9 cellular contexts compared by ENCODE assay signal in genomic region chr19:6947745-6948144, GRCh38.
DNase-seq lines count a peak whose midpoint lies in the region; ATAC-seq and TF ChIP-seq lines count a peak whose summit lies in the region.
"Had no signal": no experiment of that assay in that cellular context is flagged by ENCODE, and none has a peak within 500 bp of the region (broad histone marks: within the 10 kb centered on the region; RNA-seq: fewer than 3 reads in every experiment).

No MANE protein-coding gene starts in this region.

- peaks cover 20% of the 10 kb centered on the region for H3K4me1 Mint-ChIP-seq in activated naive CD4-positive, alpha-beta T cell treated with anti-CD3 and anti-CD28 coated beads, Interleukin-2, amount 10 ng/mL, durations not matched to agents 7 days and 5 days
- no peaks in the 10 kb centered on the region for H3K4me1 Mint-ChIP-seq in endodermal cell
- H3K4me1 Mint-ChIP-seq in CD8-positive, alpha-beta T cell (ENCODE audit: low read depth): peaks cover 6% of the 10 kb centered on the region
- H3K4me1 Mint-ChIP-seq: memory B cell had no signal

- intact Hi-C loops in CD8-positive, alpha-beta T cell (cut with DNase I, micrococcal nuclease): no loop called here
- intact Hi-C loops in esophagus muscularis mucosa (cut with DNase I): no loop called here

- H3K27ac ChIP-seq in endodermal cell (ENCODE audit: low read depth, low read length) (no peak overlapping the region), esophagus muscularis mucosa (replicated peaks in 1 of 4) (no peak overlapping the region)
- H3K27ac ChIP-seq in CD8-positive, alpha-beta T cell (ENCODE audit: low read depth, low read length): no peak overlapping the region

- H3K36me3 Mint-ChIP-seq in activated naive CD4-positive, alpha-beta T cell treated with anti-CD3 and anti-CD28 coated beads, Interleukin-2, amount 10 ng/mL, durations not matched to agents 7 days and 5 days: no peaks in the 10 kb centered on the region
- H3K36me3 Mint-ChIP-seq in endodermal cell (ENCODE audit: low read depth): peaks cover 3% of the 10 kb centered on the region
- H3K36me3 Mint-ChIP-seq in CD8-positive, alpha-beta T cell: no peaks in the 10 kb centered on the region
- H3K36me3 Mint-ChIP-seq: memory B cell had no signal

- H3K27ac Mint-ChIP-seq in activated naive CD4-positive, alpha-beta T cell treated with anti-CD3 and anti-CD28 coated beads, Interleukin-2, amount 10 ng/mL, durations not matched to agents 7 days and 5 days: peak overlapping the region; percentile 82
- no peak overlapping the region for H3K27ac Mint-ChIP-seq in endodermal cell
- H3K27ac Mint-ChIP-seq in CD8-positive, alpha-beta T cell: no peak overlapping the region
- H3K27ac Mint-ChIP-seq: memory B cell had no signal

- no peaks in the 10 kb centered on the region for H3K4me1 ChIP-seq in endodermal cell (ENCODE audit: control insufficient read depth, insufficient read depth, low read length)
- no peaks in the 10 kb centered on the region for H3K4me1 ChIP-seq in CD8-positive, alpha-beta T cell (ENCODE audit: insufficient read depth, low read length)
- H3K4me1 ChIP-seq in esophagus muscularis mucosa: no peaks in the 10 kb centered on the region

- TF ChIP-seq EP300 in esophagus muscularis mucosa (IDR thresholded peaks at IDR 0.05): no peak

- CTCF ChIA-PET in activated naive CD4-positive, alpha-beta T cell treated with anti-CD3 and anti-CD28 coated beads, Interleukin-2, amount 10 ng/mL, durations not matched to agents 7 days and 5 days (lab: Charles Lee): interaction anchor here (1.3 kb wide), 1 partner anchor 16 kb away, joined by 4 read pairs; no protein-coding TSS in a partner anchor
- CTCF ChIA-PET in CD8-positive, alpha-beta T cell (lab: Charles Lee): interaction anchor here (0.8 to 1.9 kb wide), 4 partner anchors 8 to 84 kb away, joined by 3 to 6 read pairs (median 4); no protein-coding TSS in a partner anchor

- no peak overlapping the region for H3K4me3 ChIP-seq in endodermal cell (ENCODE audit: low read length)
- no peak overlapping the region for H3K4me3 ChIP-seq in CD8-positive, alpha-beta T cell (ENCODE audit: low read depth, low read length)
- no peak overlapping the region for H3K4me3 ChIP-seq in esophagus muscularis mucosa

- peaks cover 32% of the 10 kb centered on the region for H3K9me3 ChIP-seq in endodermal cell (ENCODE audit: control insufficient read depth, low read length)
- no peaks in the 10 kb centered on the region for H3K9me3 ChIP-seq in CD8-positive, alpha-beta T cell (ENCODE audit: low read length)
- H3K9me3 ChIP-seq in esophagus muscularis mucosa: no peaks in the 10 kb centered on the region

- no peak for TF ChIP-seq CTCF in endodermal cell (conservative IDR thresholded peaks at IDR 0.05)
- TF ChIP-seq CTCF in CD8-positive, alpha-beta T cell (IDR thresholded peaks at IDR 0.05): no peak
- no peak for TF ChIP-seq CTCF in esophagus muscularis mucosa (IDR thresholded peaks at IDR 0.05)

- POLR2A ChIA-PET in CD8-positive, alpha-beta T cell (lab: Charles Lee): no interaction called here

- TF ChIP-seq POLR2A in esophagus muscularis mucosa (IDR thresholded peaks at IDR 0.05; ENCODE audit: low read depth): no peak

- no peaks in the 10 kb centered on the region for H3K27me3 ChIP-seq in endodermal cell (ENCODE audit: control insufficient read depth, insufficient read depth, low read length, poor library complexity, severe bottlenecking)
- no peaks in the 10 kb centered on the region for H3K27me3 ChIP-seq in CD8-positive, alpha-beta T cell (ENCODE audit: insufficient read depth, low read length)
- peaks cover 0 to 10% (median 0%) of the 10 kb centered on the region in 4 donors for H3K27me3 ChIP-seq in esophagus muscularis mucosa

- H3K27me3 Mint-ChIP-seq in activated naive CD4-positive, alpha-beta T cell treated with anti-CD3 and anti-CD28 coated beads, Interleukin-2, amount 10 ng/mL, durations not matched to agents 7 days and 5 days: no peaks in the 10 kb centered on the region
- H3K27me3 Mint-ChIP-seq in endodermal cell (ENCODE audit: insufficient read depth): no peaks in the 10 kb centered on the region
- H3K27me3 Mint-ChIP-seq in CD8-positive, alpha-beta T cell (ENCODE audit: low read depth): peaks cover 4% of the 10 kb centered on the region

- H3K4me3 Mint-ChIP-seq in activated naive CD4-positive, alpha-beta T cell treated with anti-CD3 and anti-CD28 coated beads, Interleukin-2, amount 10 ng/mL, durations not matched to agents 7 days and 5 days: no peak overlapping the region
- no peak overlapping the region for H3K4me3 Mint-ChIP-seq in endodermal cell
- no peak overlapping the region for H3K4me3 Mint-ChIP-seq in CD8-positive, alpha-beta T cell
- H3K4me3 Mint-ChIP-seq: memory B cell had no signal

- DNase-seq in GM19238 (ENCODE audit: insufficient read length, low spot score) (peak; percentile 34), Kasumi-1 (lab: John Stamatoyannopoulos, UW) (peak; percentile 23 to 27), NCI-H748 treated with DMSO at 0.1 percent for 48 hours (lab: John Stamatoyannopoulos, UW) (no peak), endodermal cell (no peak), esophagus muscularis mucosa (ENCODE audit: extremely low spot score) (no peak)
- DNase-seq in activated naive CD4-positive, alpha-beta T cell treated with anti-CD3 and anti-CD28 coated beads, Interleukin-2, amount 10 ng/mL, durations not matched to agents 7 days and 5 days: peak; percentile 64
- DNase-seq in stimulated activated CD4-positive, alpha-beta T cell treated with anti-CD3 and anti-CD28 coated beads, Interleukin-2, amount 100 ng/mL, for 4 hours (ENCODE audit: low read depth): peak; percentile 9
- DNase-seq in CD8-positive, alpha-beta T cell: no peak

- no peak overlapping the region for H3K9ac ChIP-seq in endodermal cell (ENCODE audit: extremely low read depth, low read length, poor library complexity, severe bottlenecking)

- H3K36me3 ChIP-seq in endodermal cell (ENCODE audit: control insufficient read depth, insufficient read depth, low read length) (no peaks in the 10 kb centered on the region), esophagus muscularis mucosa (no peaks in the 10 kb centered on the region)
- H3K36me3 ChIP-seq in CD8-positive, alpha-beta T cell (ENCODE audit: insufficient read depth, low read length): no peaks in the 10 kb centered on the region

- 58 to 69% methylated on average over 5 of the region's 5 CpGs for WGBS in endodermal cell (ENCODE audit: insufficient coverage in 1 of 2, insufficient read length in 1 of 2), 2 experiments
- WGBS in esophagus muscularis mucosa: 23% methylated on average over 5 of the region's 5 CpGs

- ATAC-seq in CD8-positive, alpha-beta T cell: no peak

- peaks cover 2% of the 10 kb centered on the region for H3K9me3 Mint-ChIP-seq in activated naive CD4-positive, alpha-beta T cell treated with anti-CD3 and anti-CD28 coated beads, Interleukin-2, amount 10 ng/mL, durations not matched to agents 7 days and 5 days
- peaks cover 69% of the 10 kb centered on the region for H3K9me3 Mint-ChIP-seq in endodermal cell
- H3K9me3 Mint-ChIP-seq in CD8-positive, alpha-beta T cell: no peaks in the 10 kb centered on the region

Comparison
In these comparisons a context has a peak if more than half of its experiments do, and no peak if none do; other contexts are left out.
1. DNase-seq: peak in GM19238 (single experiment), Kasumi-1 (2 of 2), activated naive CD4-positive, alpha-beta T cell treated with anti-CD3 and anti-CD28 coated beads, Interleukin-2, amount 10 ng/mL, durations not matched to agents 7 days and 5 days (single experiment) and stimulated activated CD4-positive, alpha-beta T cell treated with anti-CD3 and anti-CD28 coated beads, Interleukin-2, amount 100 ng/mL, for 4 hours (single experiment); none in NCI-H748 treated with DMSO at 0.1 percent for 48 hours (single experiment), endodermal cell (single experiment), CD8-positive, alpha-beta T cell (0 of 7) and esophagus muscularis mucosa (single experiment).